In genomic region chr6:44156494-44157151, GRCh38 we compare ENCODE assay signal across 1 cellular context.
A peak's percentile ranks its signal among the peaks of the same experiment; 100 is the strongest.
TF ChIP-seq lines count a peak whose summit lies in the region.

No MANE protein-coding gene starts in this region.

TF ChIP-seq in HepG2, 621 proteins besides CTCF, POLR2A, EP300 and RAD21 (continued from another document and continues in another):
- TF ChIP-seq ZBED4 (CRISPR knock-in tag; IDR thresholded peaks at IDR 0.05; ENCODE audit: borderline replicate concordance) (peak; percentile 79), PRDM15 (CRISPR knock-in tag; IDR thresholded peaks at IDR 0.05) (no peak), TSC22D2 (CRISPR knock-in tag; IDR thresholded peaks at IDR 0.05; ENCODE audit: borderline replicate concordance) (0 out of 2 replicates have a peak, but pooled peaks have one; percentile 63), RBM39 (IDR thresholded peaks at IDR 0.05; ENCODE audit: low read depth, low read length, poor library complexity, severe bottlenecking) (no peak), ARID2 (CRISPR knock-in tag; IDR thresholded peaks at IDR 0.05; ENCODE audit: borderline replicate concordance) (peak; percentile 71; the same call in 1 of the 2 replicates), KMT2A (CRISPR knock-in tag; IDR thresholded peaks at IDR 0.05) (peak; percentile 47; the same call in 1 of the 2 replicates), HOXA9 (CRISPR knock-in tag; IDR thresholded peaks at IDR 0.05; ENCODE audit: borderline replicate concordance) (no peak), ZNF678 (CRISPR knock-in tag; IDR thresholded peaks at IDR 0.05) (no peak), SETDB1 (CRISPR knock-in tag; IDR thresholded peaks at IDR 0.05; ENCODE audit: borderline replicate concordance) (no peak), JUND (CRISPR knock-in tag; IDR thresholded peaks at IDR 0.05) (no peak; the same call in 1 of the 2 replicates), HCFC1 (IDR thresholded peaks at IDR 0.05; ENCODE audit: low read depth, low read length) (no peak; the same call in 1 of the 2 replicates), ZNF503 (CRISPR knock-in tag; IDR thresholded peaks at IDR 0.05) (peak; percentile 88; the same call in 1 of the 2 replicates), ZNF543 (CRISPR knock-in tag; IDR thresholded peaks at IDR 0.05) (peak; percentile 91), ZNF839 (CRISPR knock-in tag; IDR thresholded peaks at IDR 0.05; ENCODE audit: borderline replicate concordance) (no peak), ZBTB39 (CRISPR knock-in tag; IDR thresholded peaks at IDR 0.05) (peak; percentile 89), ZMAT3 (CRISPR knock-in tag; conservative IDR thresholded peaks at IDR 0.05) (peak; percentile 78; the same call in 1 of the 2 replicates), KLF6 (CRISPR knock-in tag; IDR thresholded peaks at IDR 0.05) (no peak), ZHX1 (CRISPR knock-in tag; IDR thresholded peaks at IDR 0.05; ENCODE audit: low read depth) (peak; percentile 90), HNRNPL (IDR thresholded peaks at IDR 0.05; ENCODE audit: low read depth, low read length) (peak; percentile 70), ISX (CRISPR knock-in tag; conservative IDR thresholded peaks at IDR 0.05) (no peak), SOX13 (IDR thresholded peaks at IDR 0.05) (peak; percentile 75; the same call in 1 of the 2 replicates), SOX13 (CRISPR knock-in tag; conservative IDR thresholded peaks at IDR 0.05 in 1 of 2, IDR thresholded peaks at IDR 0.05 in 1 of 2) (peak in 1 of 2 experiments; percentile 86; a peak in 2 of 4 replicates), PPARG (CRISPR knock-in tag; conservative IDR thresholded peaks at IDR 0.05) (peak; percentile 100), HNRNPK (IDR thresholded peaks at IDR 0.05; ENCODE audit: low read depth, low read length, poor library complexity, severe bottlenecking) (no peak), NCOA1 (CRISPR knock-in tag; IDR thresholded peaks at IDR 0.05) (peak; percentile 88), KLF11 (CRISPR knock-in tag; IDR thresholded peaks at IDR 0.05) (no peak), ZNF143 (CRISPR knock-in tag; IDR thresholded peaks at IDR 0.05) (no peak), PCBP1 (IDR thresholded peaks at IDR 0.05; ENCODE audit: borderline replicate concordance, low read depth, low read length) (0 out of 2 replicates have a peak, but pooled peaks have one; percentile 56), GTF2F1 (IDR thresholded peaks at IDR 0.05; ENCODE audit: low read length) (no peak), TBX3 (IDR thresholded peaks at IDR 0.05; ENCODE audit: borderline replicate concordance) (no peak), MIXL1 (CRISPR knock-in tag; IDR thresholded peaks at IDR 0.05) (peak; percentile 68; the same call in 1 of the 2 replicates), PHF20 (CRISPR knock-in tag; IDR thresholded peaks at IDR 0.05) (no peak), CEBPZ (IDR thresholded peaks at IDR 0.05; ENCODE audit: low read length) (no peak), MIER3 (CRISPR knock-in tag; IDR thresholded peaks at IDR 0.05; ENCODE audit: borderline replicate concordance) (peak; percentile 95; the same call in 1 of the 2 replicates), TBX2 (CRISPR knock-in tag; IDR thresholded peaks at IDR 0.05; ENCODE audit: borderline replicate concordance) (peak; percentile 70; the same call in 1 of the 2 replicates), E2F1 (CRISPR knock-in tag; IDR thresholded peaks at IDR 0.05) (peak; percentile 79), RFX3 (CRISPR knock-in tag; IDR thresholded peaks at IDR 0.05) (no peak), YEATS2 (CRISPR knock-in tag; IDR thresholded peaks at IDR 0.05; ENCODE audit: borderline replicate concordance) (no peak), ZNF768 (CRISPR knock-in tag; IDR thresholded peaks at IDR 0.05) (peak; percentile 87), ATF3 (CRISPR knock-in tag; IDR thresholded peaks at IDR 0.05) (no peak), ZNF878 (CRISPR knock-in tag; IDR thresholded peaks at IDR 0.05) (no peak), ZKSCAN1 (IDR thresholded peaks at IDR 0.05; ENCODE audit: low read length) (peak; percentile 50; the same call in 1 of the 2 replicates), SRF (IDR thresholded peaks at IDR 0.05; ENCODE audit: low read depth, low read length) (no peak; the same call in 1 of the 2 replicates), ZNF577 (CRISPR knock-in tag; IDR thresholded peaks at IDR 0.05; ENCODE audit: borderline replicate concordance, low read depth) (no peak)
